Comparison of ENCODE assay signal across 10 cellular contexts in the genomic region with DNA sequence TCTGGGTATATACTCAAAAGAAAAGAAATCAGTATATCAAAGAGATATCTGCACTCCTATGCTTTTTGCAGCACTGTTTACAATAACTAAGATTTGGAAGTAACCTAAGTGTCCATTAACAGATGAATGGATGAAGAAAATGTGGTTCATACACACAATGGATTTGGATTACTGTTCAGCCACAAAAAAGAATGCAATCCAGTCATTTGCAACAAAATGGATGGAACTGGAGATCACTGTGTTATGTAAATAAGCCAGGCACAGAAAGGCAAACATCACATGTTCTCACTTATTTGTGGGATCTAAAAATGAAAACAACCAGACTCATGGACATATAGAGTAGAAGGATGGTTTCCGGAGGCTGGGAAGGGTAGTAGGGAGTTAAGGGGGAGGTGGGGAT. TPM values are rescaled to one million over a fixed set of nuclear protein-coding genes. Genes with fewer than 3 reads are reported as not detected.
"Had no signal": no experiment of that assay in that cellular context is flagged by ENCODE, and none has a peak within 500 bp of the region (broad histone marks: within the 10 kb centered on the region; RNA-seq: fewer than 3 reads in every experiment).

No MANE protein-coding gene starts in this region.

- FAIRE-seq: HTR-8/SVneo, K562 had no signal

- H3K27ac ChIP-seq: GM23248 had no signal

- H3K4me3 ChIP-seq: GM23248, K562 had no signal

- ATAC-seq: K562 had no signal

- DNase-seq: GM23248, GOT3, H7, HCEC 1CT, IMR-90, KG1 had no signal

RNA-seq across cellular contexts. Expression of a gene that starts 37.1 kb away (rescaled TPM):
- total RNA-seq: GM23248, H4, HT-29, IMR-90 had no signal
- polyA plus RNA-seq: GM23248, IMR-90 had no signal
